Comparison of ENCODE assay signal across 25 cellular contexts in the genomic region with DNA sequence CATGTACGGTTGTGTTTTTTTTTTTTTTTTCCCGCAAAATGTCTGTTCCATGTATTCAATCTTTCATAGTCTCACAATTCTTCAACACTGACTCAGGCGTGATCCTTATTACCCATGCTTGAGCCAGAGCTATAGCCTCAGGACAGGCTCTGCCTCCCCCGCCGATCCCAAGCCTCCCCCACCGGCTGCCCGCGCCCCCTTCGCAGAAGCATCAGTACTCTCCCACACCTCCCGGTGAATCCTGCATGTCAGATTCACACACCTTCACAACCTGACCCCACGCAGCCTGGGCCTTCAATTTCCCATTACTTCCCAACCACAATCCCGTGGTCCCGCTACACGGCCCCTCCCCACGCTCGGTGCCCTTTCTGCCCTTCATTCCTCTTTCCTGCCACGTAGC.
"Had no signal": no experiment of that assay in that cellular context is flagged by ENCODE, and none has a peak within 500 bp of the region (broad histone marks: within the 10 kb centered on the region; RNA-seq: fewer than 3 reads in every experiment).

No MANE protein-coding gene starts in this region.

- DNase-seq: Kasumi-1, MV-4-11, NCI-H1048, NCI-H1105 treated with DMSO at 0.1 percent for 48 hours, NCI-H1417 treated with DMSO at 0.1 percent for 48 hours, NCI-H146, NCI-H1694 treated with DMSO at 0.1 percent for 48 hours, NCI-H1930, NCI-H2081, NCI-H2107, NCI-H226, NCI-H446, NCI-H510A, NCI-H524 treated with DMSO at 0.1 percent for 48 hours, NCI-H69, NCI-H774, PC-3, SHP77 had no signal

- H3K9me3 Mint-ChIP-seq: IgD-negative memory B cell had no signal

- H3K27ac ChIP-seq: KMS-11, RWPE1 had no signal

- H3K4me3 Mint-ChIP-seq: IgD-negative memory B cell had no signal

- H3K36me3 Mint-ChIP-seq: IgD-negative memory B cell had no signal

- H3K4me3 ChIP-seq: K562 had no signal

- ATAC-seq: HepG2, K562, Panc1, PC-3, SK-N-SH treated with all-trans-retinoic acid at 6 μM for 48 hours had no signal

- H3K27ac Mint-ChIP-seq: IgD-negative memory B cell had no signal
